8 cellular contexts compared by ENCODE assay signal in the genomic region with DNA sequence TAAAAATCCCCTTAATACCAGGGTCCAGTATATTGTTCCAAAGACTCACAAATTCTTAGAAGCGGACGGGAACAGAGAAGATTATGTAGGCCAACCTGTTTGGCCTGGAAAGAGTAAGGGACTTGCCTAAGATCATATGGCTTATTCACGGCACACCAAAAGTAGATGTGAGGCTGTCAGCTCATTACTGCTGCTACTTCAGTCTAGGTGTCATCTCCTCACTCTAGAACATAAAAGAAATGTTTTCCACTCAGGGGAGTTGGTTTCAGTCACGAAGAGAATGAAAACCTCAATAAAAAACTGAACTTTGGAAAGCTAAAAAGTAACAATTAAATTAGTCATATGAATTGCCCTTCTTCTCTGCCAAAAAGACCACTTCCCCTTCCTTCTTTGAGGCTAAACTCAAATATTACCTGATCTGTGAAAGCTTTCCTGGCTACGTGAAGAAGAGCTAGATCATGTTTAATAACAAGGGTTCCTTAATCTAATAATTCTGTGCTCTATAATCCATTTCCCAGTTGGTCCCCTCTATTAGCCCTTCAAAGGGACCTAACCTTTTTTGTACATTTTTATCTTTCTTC. TPM values are rescaled to one million over a fixed set of nuclear protein-coding genes. Genes with fewer than 3 reads are reported as not detected.
A peak's percentile ranks its signal among the peaks of the same experiment; 100 is the strongest.
DNase-seq lines count a peak whose midpoint lies in the region; ATAC-seq and TF ChIP-seq lines count a peak whose summit lies in the region.

No MANE protein-coding gene starts in this region.

- peak overlapping the region; percentile 89 for H3K4me3 Mint-ChIP-seq in activated T-cell treated with anti-CD3 and anti-CD28 coated beads, Interleukin-2, amount 50 U/mL, for 4 hours

- H3K4me1 Mint-ChIP-seq in activated T-cell treated with anti-CD3 and anti-CD28 coated beads, Interleukin-2, amount 50 U/mL, for 4 hours (ENCODE audit: low read depth) = peaks cover 38% of the 10 kb centered on the region

- H3K27me3 Mint-ChIP-seq in activated T-cell treated with anti-CD3 and anti-CD28 coated beads, Interleukin-2, amount 50 U/mL, for 4 hours (ENCODE audit: low read depth) = no peaks in the 10 kb centered on the region

- H3K36me3 ChIP-seq in WERI-Rb-1 (peaks cover 7% of the 10 kb centered on the region), stomach (no peaks in the 10 kb centered on the region)

- WGBS in stomach, 5 donors = 24 to 38% (median 28%) methylated on average over 5 of the region's 5 CpGs

- H3K9me3 Mint-ChIP-seq in activated T-cell treated with anti-CD3 and anti-CD28 coated beads, Interleukin-2, amount 50 U/mL, for 4 hours = peaks cover 3% of the 10 kb centered on the region

- intact Hi-C loops in left ventricle myocardium superior (cut with micrococcal nuclease) = no loop called here
- intact Hi-C loops in stomach (cut with DNase I; ENCODE audit: low total_unique reads) = no loop called here
- intact Hi-C loops in head of caudate nucleus (cut with DNase I) = no loop called here

- H3K9me3 ChIP-seq in WERI-Rb-1 (ENCODE audit: severe bottlenecking) = no peaks in the 10 kb centered on the region
- H3K9me3 ChIP-seq in stomach = no peaks in the 10 kb centered on the region

- no peak for TF ChIP-seq POLR2A in stomach (IDR thresholded peaks at IDR 0.05)

- peaks cover 0 to 23% (median 11%) of the 10 kb centered on the region in 4 donors for H3K4me1 ChIP-seq in stomach

- H3K27ac ChIP-seq in WERI-Rb-1 (peak overlapping the region; percentile 78), stomach (peak overlapping the region in 4 of 5 donors; percentile 39 to 74 (median 62))

- no peak for TF ChIP-seq CTCF in WERI-Rb-1 (IDR thresholded peaks at IDR 0.05; ENCODE audit: low read depth, low read length)
- no peak for TF ChIP-seq CTCF in stomach (IDR thresholded peaks at IDR 0.05)

- peak; percentile 52 to 59 for ATAC-seq in activated T-cell treated with anti-CD3 and anti-CD28 coated beads, Interleukin-2, amount 50 U/mL, for 4 hours
- ATAC-seq in HG03095 (IDR thresholded peaks at IDR 0.05; ENCODE audit: unreplicated experiment) = peak; percentile 4
- peak; percentile 16 for ATAC-seq in left ventricle myocardium superior
- no peak for ATAC-seq in HG03469 (IDR thresholded peaks at IDR 0.05; ENCODE audit: unreplicated experiment)

- TF ChIP-seq EP300 in stomach (IDR thresholded peaks at IDR 0.05) = no peak

- peak overlapping the region; percentile 87 for H3K4me3 ChIP-seq in WERI-Rb-1 (ENCODE audit: low read depth, low read length)
- peak overlapping the region; percentile 74 to 88 (median 76) for H3K4me3 ChIP-seq in stomach

- no peaks in the 10 kb centered on the region for H3K36me3 Mint-ChIP-seq in activated T-cell treated with anti-CD3 and anti-CD28 coated beads, Interleukin-2, amount 50 U/mL, for 4 hours (ENCODE audit: insufficient read depth)

- H3K27me3 ChIP-seq in WERI-Rb-1 (ENCODE audit: insufficient read depth, low read depth, severe bottlenecking) (no peaks in the 10 kb centered on the region), stomach (peaks cover 0 to 4% (median 0%) of the 10 kb centered on the region in 3 donors)

- no peak for DNase-seq in activated T-cell treated with anti-CD3 and anti-CD28 coated beads, Interleukin-2, amount 50 U/mL, for 4 hours
- no peak for DNase-seq in activated T-cell treated with anti-CD3 and anti-CD28 coated beads, Interleukin-2, amount 50 U/mL, for 1 hour
- DNase-seq in WERI-Rb-1 (no peak), left ventricle myocardium superior (no peak), stomach (no peak), head of caudate nucleus (no peak)

RNA-seq across cellular contexts. Expression of a gene that starts 0.7 kb away (rescaled TPM):
- total RNA-seq in activated T-cell treated with anti-CD3 and anti-CD28 coated beads, Interleukin-2, amount 50 U/mL, for 4 hours = 10 to 100 TPM; 17.1 to 22.7 (median 21.2) TPM
- 3.7 TPM for total RNA-seq in left ventricle myocardium superior
- 100 to 1,000 TPM in 1 of 5 donors, 10 to 100 TPM in 1, 1 to 10 TPM in 3; 1.2 to 240 (median 7.7) TPM for total RNA-seq in stomach
- polyA plus RNA-seq in stomach = 1 to 10 TPM; 1.1 to 3.5 (median 1.5) TPM

RNA-seq across cellular contexts. Expression of a gene that starts 13.2 kb away (rescaled TPM):
- total RNA-seq in activated T-cell treated with anti-CD3 and anti-CD28 coated beads, Interleukin-2, amount 50 U/mL, for 4 hours = under 1 TPM in 2 of 3 donors, not detected in 1; 0.24 to 0.47 TPM
- total RNA-seq in left ventricle myocardium superior (not detected), stomach (under 1 TPM in 2 of 5 donors, not detected in 3; 0.18 to 0.45 TPM)
- polyA plus RNA-seq in stomach = under 1 TPM in 1 of 3 donors, not detected in 2; 0.46 TPM
